8 cellular contexts compared by ENCODE assay signal in genomic region chr18:13216092-13216582, GRCh38. TPM values are rescaled to one million over a fixed set of nuclear protein-coding genes. Genes with fewer than 3 reads are reported as not detected.
DNase-seq lines count a peak whose midpoint lies in the region; ATAC-seq, FAIRE-seq and TF ChIP-seq lines count a peak whose summit lies in the region.

No MANE protein-coding gene starts in this region.

- H3K9me2 ChIP-seq in OCI-LY7 (ENCODE audit: insufficient read depth, low read length) = no peaks in the 10 kb centered on the region

- intact Hi-C loops in OCI-LY7 (cut with micrococcal nuclease; ENCODE audit: unreplicated experiment) = loop anchor here (10.0 kb wide), 1 partner anchor 319 kb away; no protein-coding TSS in a partner anchor
- intact Hi-C loops in natural killer cell (cut with micrococcal nuclease) = no loop called here
- intact Hi-C loops in tibial artery (cut with DNase I; ENCODE audit: low total_unique reads) = loop anchor here (2.0 to 5.0 kb wide), 3 partner anchors 46 to 317 kb away; no protein-coding TSS in a partner anchor

- peak; percentile 87 for DNase-seq in DMS 273 (lab: John Stamatoyannopoulos, UW; ENCODE audit: unreplicated experiment)
- DNase-seq in HTR-8/SVneo (ENCODE audit: insufficient read length, low spot score) = peak; percentile 59
- DNase-seq in OCI-LY7 (ENCODE audit: low spot score) = peak; percentile 35
- DNase-seq in activated T-helper 1 cell treated with Interleukin-2 at 50 U/mL for 16 hours (ENCODE audit: low read depth) = peak; percentile 32
- peak; percentile 52 for DNase-seq in fibroblast of gingiva (ENCODE audit: low read depth)
- no peak for DNase-seq in natural killer cell
- peak; percentile 78 to 87 for DNase-seq in tibial artery

- peaks cover 0 to 8% of the 10 kb centered on the region in 2 donors for H3K4me1 Mint-ChIP-seq in natural killer cell

- H3K4me2 ChIP-seq in OCI-LY7 (ENCODE audit: low read length) = no peak overlapping the region

- peaks cover 42 to 54% of the 10 kb centered on the region in 2 donors for H3K27me3 Mint-ChIP-seq in natural killer cell (ENCODE audit: low read depth in 2 of 2)

- H3K79me2 ChIP-seq in OCI-LY7 (ENCODE audit: insufficient read depth, low read depth, low read length) = no peaks in the 10 kb centered on the region

- no peak overlapping the region for H2AFZ ChIP-seq in OCI-LY7 (ENCODE audit: low read length)

- FAIRE-seq in HTR-8/SVneo (lab: Jason Lieb, UNC) = peak; percentile 80

- no peaks in the 10 kb centered on the region for H3K36me3 Mint-ChIP-seq in natural killer cell

- no peaks in the 10 kb centered on the region for H3K4me1 ChIP-seq in OCI-LY7 (ENCODE audit: insufficient read depth, low read length, poor library complexity, severe bottlenecking)
- peaks cover 6 to 32% (median 24%) of the 10 kb centered on the region in 4 donors for H3K4me1 ChIP-seq in tibial artery

- H3K36me3 ChIP-seq in OCI-LY7 (ENCODE audit: insufficient read depth, low read length) = no peaks in the 10 kb centered on the region
- H3K36me3 ChIP-seq in tibial artery = no peaks in the 10 kb centered on the region

- H3K4me3 ChIP-seq in OCI-LY7 (ENCODE audit: low read depth, low read length, poor library complexity, severe bottlenecking) (no peak overlapping the region), tibial artery (peak overlapping the region; percentile 86 to 95)

- H3K4me3 Mint-ChIP-seq in natural killer cell = peak overlapping the region; percentile 72

- peak in 2 of 3 donors; percentile 26 to 49 for ATAC-seq in natural killer cell
- no peak for ATAC-seq in GM21737 (IDR thresholded peaks at IDR 0.05; ENCODE audit: unreplicated experiment)

- no peaks in the 10 kb centered on the region for H3K9me3 Mint-ChIP-seq in natural killer cell

- no TSS peak for BruUV-seq in OCI-LY7 (replicated peaks; lab: Mats Ljungman, UMichigan)

- no peak overlapping the region for H3K27ac Mint-ChIP-seq in natural killer cell

- no peak overlapping the region for H3K27ac ChIP-seq in OCI-LY7 (ENCODE audit: low read depth, low read length, poor library complexity, severe bottlenecking)
- peak overlapping the region; percentile 89 for H3K27ac ChIP-seq in tibial artery

- no peaks in the 10 kb centered on the region for H4K20me1 ChIP-seq in OCI-LY7 (ENCODE audit: insufficient read depth, low read length)

- no peaks in the 10 kb centered on the region for H3K27me3 ChIP-seq in tibial artery

- TF ChIP-seq CTCF in OCI-LY7 (conservative IDR thresholded peaks at IDR 0.05; ENCODE audit: low read length) = peak; percentile 76
- no peak for TF ChIP-seq CTCF in natural killer cell (IDR thresholded peaks at IDR 0.05)
- TF ChIP-seq CTCF in tibial artery (IDR thresholded peaks at IDR 0.05) = peak; percentile 82 to 83

- POLR2A ChIA-PET in OCI-LY7 (lab: Charles Lee) = no interaction called here

- H3K9me3 ChIP-seq in OCI-LY7 (ENCODE audit: low read length) = no peaks in the 10 kb centered on the region
- H3K9me3 ChIP-seq in tibial artery = no peaks in the 10 kb centered on the region

- CTCF ChIA-PET in OCI-LY7 (lab: Charles Lee; ENCODE audit: unreplicated experiment) = interaction anchor here (0.6 kb wide), 1 partner anchor 110 kb away, joined by 5 read pairs; no protein-coding TSS in a partner anchor

RNA-seq across cellular contexts. Expression of gene LDLRAD4, which starts 2.4 kb away (rescaled TPM):
- 43.8 and 45.8 TPM in 2 replicates for total RNA-seq in OCI-LY7 (2014; rRNA removed; shearing (Covaris generic))
- total RNA-seq in OCI-LY7 (2022) (26.2 and 31.6 TPM in 2 replicates), natural killer cell (10 to 100 TPM; 24.0 to 36.3 (median 29.2) TPM)
